In the genomic region with DNA sequence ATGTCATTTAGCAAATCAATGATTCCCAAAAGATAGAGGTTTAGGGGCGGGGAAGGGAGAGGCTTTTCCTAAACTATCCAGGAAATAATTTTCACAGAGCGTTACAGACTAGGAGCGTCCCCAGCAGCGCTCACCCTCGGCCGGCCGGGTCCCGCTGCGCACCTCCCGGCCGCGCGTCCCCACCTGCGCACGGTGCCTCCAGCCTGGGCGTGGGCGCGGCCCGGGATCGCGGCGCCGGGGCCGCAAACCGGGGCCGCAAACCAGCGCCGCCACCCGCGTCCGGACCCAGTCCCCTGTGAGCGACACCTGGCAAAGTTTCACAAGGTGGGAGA, we compare ENCODE assay signal across 7 cellular contexts. TPM values are rescaled to one million over a fixed set of nuclear protein-coding genes. Genes with fewer than 3 reads are reported as not detected.
DNase-seq lines count a peak whose midpoint lies in the region; ATAC-seq and TF ChIP-seq lines count a peak whose summit lies in the region.

No MANE protein-coding gene starts in this region.

- H3K9me3 Mint-ChIP-seq in H9: peaks cover 0 to 2% of the 10 kb centered on the region in 2 experiments; a peak in 1 of 5 replicates
- no peaks in the 10 kb centered on the region for H3K9me3 Mint-ChIP-seq in effector memory CD8-positive, alpha-beta T cell
- H3K9me3 Mint-ChIP-seq in nephron: peaks cover 4% of the 10 kb centered on the region

- H3K4me1 ChIP-seq in H9 (ENCODE audit: insufficient read depth, low read length): peaks cover 4% of the 10 kb centered on the region; the same call in 1 of the 2 replicates

- peaks cover 0 to 3% (median 2%) of the 10 kb centered on the region in 3 experiments; a peak in 3 of 7 replicates for H3K36me3 Mint-ChIP-seq in H9 (ENCODE audit: insufficient read depth in 1 of 3, low read depth in 3 of 3)
- H3K36me3 Mint-ChIP-seq in effector memory CD8-positive, alpha-beta T cell (ENCODE audit: insufficient read depth): peaks cover 26% of the 10 kb centered on the region
- H3K36me3 Mint-ChIP-seq in nephron (ENCODE audit: low read depth): no peaks in the 10 kb centered on the region

- H3K4me1 Mint-ChIP-seq in H9: peaks cover 26 to 29% of the 10 kb centered on the region in 2 experiments
- H3K4me1 Mint-ChIP-seq in effector memory CD8-positive, alpha-beta T cell (ENCODE audit: low read depth in 2 of 2): peaks cover 16 to 30% of the 10 kb centered on the region in 2 donors
- peaks cover 18% of the 10 kb centered on the region for H3K4me1 Mint-ChIP-seq in nephron

- no peak overlapping the region for H3K4ac ChIP-seq in H9 (ENCODE audit: low read depth, low read length)

- H3K79me1 ChIP-seq in H9 (ENCODE audit: insufficient read depth, low read depth, low read length, poor library complexity, severe bottlenecking): no peaks in the 10 kb centered on the region

- H2BK15ac ChIP-seq in H9 (ENCODE audit: low read depth, low read length): no peak overlapping the region; the same call in 1 of the 2 replicates

- no peak overlapping the region for H3K18ac ChIP-seq in H9 (ENCODE audit: insufficient read length, low read depth, low read length)

- H3K4me3 Mint-ChIP-seq in H9 (peak overlapping the region; percentile 74 to 87), nephron (peak overlapping the region; percentile 84 to 91 (median 89))
- peak overlapping the region; percentile 85 to 93 for H3K4me3 Mint-ChIP-seq in effector memory CD8-positive, alpha-beta T cell

- H4K5ac ChIP-seq in H9 (ENCODE audit: insufficient read length, low read depth, low read length): no peak overlapping the region

- H2AK5ac ChIP-seq in H9 (ENCODE audit: insufficient read length, low read length): no peak overlapping the region

- peak overlapping the region; percentile 73 for H3K4me2 ChIP-seq in H9 (ENCODE audit: insufficient read depth, insufficient read length, low read length)

- TF ChIP-seq CTCF in H9 (conservative IDR thresholded peaks at IDR 0.05) (no peak), nephron (IDR thresholded peaks at IDR 0.05; ENCODE audit: unreplicated experiment in 3 of 3) (no peak)

- H2BK120ac ChIP-seq in H9 (ENCODE audit: low read depth, low read length, poor library complexity, severe bottlenecking): no peak overlapping the region

- H4K20me1 ChIP-seq in H9 (ENCODE audit: control insufficient read depth, insufficient read depth, insufficient read length): no peaks in the 10 kb centered on the region

- peaks cover 41% of the 10 kb centered on the region for H3K27me3 Mint-ChIP-seq in H9 (ENCODE audit: low read depth)
- H3K27me3 Mint-ChIP-seq in effector memory CD8-positive, alpha-beta T cell: no peaks in the 10 kb centered on the region
- peaks cover 21% of the 10 kb centered on the region for H3K27me3 Mint-ChIP-seq in nephron (ENCODE audit: low read depth)

- H3K79me2 ChIP-seq in H9 (ENCODE audit: insufficient read depth, low read length): 0 out of 2 replicates have a peak, but pooled peaks cover 2% of the 10 kb centered on the region

- H3K27me3 ChIP-seq in H9 (ENCODE audit: insufficient read depth, low read length): peaks cover 9% of the 10 kb centered on the region; the same call in 1 of the 2 replicates

- no peak overlapping the region for H4K91ac ChIP-seq in H9 (ENCODE audit: insufficient read length, low read depth, low read length)

- H2AFZ ChIP-seq in H9 (ENCODE audit: low read length): no peak overlapping the region

- DNase-seq in H9: no peak
- peak; percentile 17 for DNase-seq in NCI-H510A (lab: John Stamatoyannopoulos, UW)
- DNase-seq in effector memory CD8-positive, alpha-beta T cell: no peak
- DNase-seq in superior temporal gyrus (ENCODE audit: extremely low spot score): no peak
- no peak for DNase-seq in activated CD8-positive, alpha-beta memory T cell treated with anti-CD3 and anti-CD28 coated beads for 24 hours

- H3T11ph ChIP-seq in H9 (ENCODE audit: low read length): no peak overlapping the region

- no peak overlapping the region for H3K23ac ChIP-seq in H9 (ENCODE audit: insufficient read length, low read depth, low read length)

- H3K9me3 ChIP-seq in H9 (ENCODE audit: control insufficient read depth, low read depth, low read length): no peaks in the 10 kb centered on the region

- no peak overlapping the region for H3K14ac ChIP-seq in H9 (ENCODE audit: insufficient read depth, low read length)

- ATAC-seq in GM18499 (IDR thresholded peaks at IDR 0.05; ENCODE audit: insufficient read depth, unreplicated experiment): peak; percentile 0
- peak; percentile 3 for ATAC-seq in effector memory CD8-positive, alpha-beta T cell (replicated peaks)

- no CpG with 5 or more reads among the region's 32 CpGs for WGBS in H9 (ENCODE audit: extremely low coverage, insufficient read length, low lambda C conversion rate)

- H3K23me2 ChIP-seq in H9 (ENCODE audit: insufficient read length, low read depth, low read length, poor library complexity, severe bottlenecking): peaks cover 13% of the 10 kb centered on the region

- no peak overlapping the region for H3K27ac Mint-ChIP-seq in H9
- peak overlapping the region; percentile 84 to 86 for H3K27ac Mint-ChIP-seq in effector memory CD8-positive, alpha-beta T cell
- peak overlapping the region; percentile 59 to 83 (median 68) for H3K27ac Mint-ChIP-seq in nephron

- no peak overlapping the region for H2BK5ac ChIP-seq in H9 (ENCODE audit: insufficient read length, low read length)

- no peak overlapping the region for H3K27ac ChIP-seq in H9 (ENCODE audit: insufficient read length, low read depth, low read length)

- H2BK20ac ChIP-seq in H9 (ENCODE audit: low read depth, low read length, poor library complexity, severe bottlenecking): no peak overlapping the region

- H3K9ac ChIP-seq in H9 (ENCODE audit: extremely low read depth, insufficient read length, low read length): no peak overlapping the region

- H4K8ac ChIP-seq in H9 (replicated peaks; ENCODE audit: insufficient read length, low read depth, low read length): no peak overlapping the region

- no peak overlapping the region for H2BK12ac ChIP-seq in H9 (ENCODE audit: insufficient read length, low read depth, low read length)

- no peak overlapping the region for H3K56ac ChIP-seq in H9 (ENCODE audit: insufficient read length, low read depth, low read length)

RNA-seq across cellular contexts. Expression of gene ZCCHC2, which starts 0.7 kb away (rescaled TPM):
- total RNA-seq in H9 (2021): 12.1 and 12.4 TPM in 2 replicates

Comparison
In these comparisons a context has a peak if more than half of its experiments do, and no peak if none do; other contexts are left out.
1. H3K27ac Mint-ChIP-seq: peak in effector memory CD8-positive, alpha-beta T cell (2 of 2) and nephron (3 of 3); none in H9 (0 of 3).
2. Peak in every context shown above with its lines, with median percentiles within 50 percentile points of each other: H3K4me3 Mint-ChIP-seq.